In genomic region chr5:69248019-69248418, GRCh38 we compare ENCODE assay signal across 15 cellular contexts. TPM values are rescaled to one million over a fixed set of nuclear protein-coding genes. Genes with fewer than 3 reads are reported as not detected.
DNase-seq lines count a peak whose midpoint lies in the region; ATAC-seq, FAIRE-seq and TF ChIP-seq lines count a peak whose summit lies in the region.
"Had no signal": no experiment of that assay in that cellular context is flagged by ENCODE, and none has a peak within 500 bp of the region (broad histone marks: within the 10 kb centered on the region; RNA-seq: fewer than 3 reads in every experiment).

No MANE protein-coding gene starts in this region.

- TF ChIP-seq POLR2A in GM12878 (IDR thresholded peaks at IDR 0.05; ENCODE audit: low read depth, low read length): no peak

- H3K9ac ChIP-seq in H9 (ENCODE audit: extremely low read depth, insufficient read length, low read length): no peak overlapping the region
- no peak overlapping the region for H3K9ac ChIP-seq in GM12878 (ENCODE audit: control insufficient read depth, insufficient read depth, low read length)

- H3K79me2 ChIP-seq in H9 (ENCODE audit: insufficient read depth, low read length): peaks cover 17% of the 10 kb centered on the region; the same call in 1 of the 2 replicates
- peaks cover 18% of the 10 kb centered on the region for H3K79me2 ChIP-seq in GM12878 (ENCODE audit: control insufficient read depth, insufficient read depth, low read length)

- H3K4me2 ChIP-seq in H9 (ENCODE audit: insufficient read depth, insufficient read length, low read length): no peak overlapping the region
- no peak overlapping the region for H3K4me2 ChIP-seq in GM12878 (ENCODE audit: control insufficient read depth, insufficient read depth)

- no CpG with 5 or more reads among the region's 2 CpGs for WGBS in H9 (ENCODE audit: extremely low coverage, insufficient read length, low lambda C conversion rate)
- WGBS in GM12878 (ENCODE audit: insufficient coverage, insufficient replicate concordance, low lambda C conversion rate, missing lambda C conversion rate): 98% methylated on average over 2 of the region's 2 CpGs

- H3K27ac ChIP-seq in H9 (ENCODE audit: insufficient read length, low read depth, low read length) (no peak overlapping the region), GM12878 (ENCODE audit: control insufficient read depth, insufficient read depth) (no peak overlapping the region), foreskin keratinocyte (peak overlapping the region; percentile 7)
- no peak overlapping the region for H3K27ac ChIP-seq in naive thymus-derived CD4-positive, alpha-beta T cell (ENCODE audit: low read depth, low read length)

- no peak for FAIRE-seq in GM12878 (lab: Jason Lieb, UNC)
- FAIRE-seq: H1 had no signal

- BruUV-seq in GM12878 (replicated peaks; lab: Mats Ljungman, UMichigan): TSS peak; percentile 12

- H2BK12ac ChIP-seq in H9 (ENCODE audit: insufficient read length, low read depth, low read length): no peak overlapping the region

- no peak overlapping the region for H3K4me3 Mint-ChIP-seq in H9
- H3K4me3 Mint-ChIP-seq in activated naive CD4-positive, alpha-beta T cell treated with anti-CD3 and anti-CD28 coated beads, Interleukin-2, amount 10 ng/mL, durations not matched to agents 7 days and 5 days: no peak overlapping the region
- H3K4me3 Mint-ChIP-seq in naive thymus-derived CD4-positive, alpha-beta T cell: no peak overlapping the region
- H3K4me3 Mint-ChIP-seq: CD4-positive, alpha-beta memory T cell; HFFc6 had no signal

- H4K5ac ChIP-seq in H9 (ENCODE audit: insufficient read length, low read depth, low read length): no peak overlapping the region

- H3K27me3 Mint-ChIP-seq in H9 (ENCODE audit: low read depth): no peaks in the 10 kb centered on the region
- H3K27me3 Mint-ChIP-seq in activated naive CD4-positive, alpha-beta T cell treated with anti-CD3 and anti-CD28 coated beads, Interleukin-2, amount 10 ng/mL, durations not matched to agents 7 days and 5 days: no peaks in the 10 kb centered on the region
- no peaks in the 10 kb centered on the region for H3K27me3 Mint-ChIP-seq in naive thymus-derived CD4-positive, alpha-beta T cell
- H3K27me3 Mint-ChIP-seq: CD4-positive, alpha-beta memory T cell had no signal

- H2AFZ ChIP-seq in H9 (ENCODE audit: low read length) (no peak overlapping the region), GM12878 (ENCODE audit: control insufficient read depth, low read depth, low read length) (no peak overlapping the region)

- RAD21 ChIA-PET in GM12878 (lab: Charles Lee; ENCODE audit: unreplicated experiment): no interaction called here

- CTCF ChIA-PET in GM12878 (lab: Yijun Ruan, JAX): no interaction called here
- CTCF ChIA-PET in activated naive CD4-positive, alpha-beta T cell treated with anti-CD3 and anti-CD28 coated beads, Interleukin-2, amount 10 ng/mL, durations not matched to agents 7 days and 5 days (lab: Charles Lee): no interaction called here
- CTCF ChIA-PET in naive thymus-derived CD4-positive, alpha-beta T cell (lab: Charles Lee): no interaction called here

- H3K79me1 ChIP-seq in H9 (ENCODE audit: insufficient read depth, low read depth, low read length, poor library complexity, severe bottlenecking): peaks cover 11% of the 10 kb centered on the region

- in situ Hi-C loops in GM12878 (cut with MboI): no loop called here

- no peaks in the 10 kb centered on the region for H3K9me3 ChIP-seq in H9 (ENCODE audit: control insufficient read depth, low read depth, low read length)
- no peaks in the 10 kb centered on the region; the same call in 2 of the 3 replicates for H3K9me3 ChIP-seq in GM12878 (replicated peaks; ENCODE audit: control insufficient read depth, insufficient read depth, low read length)
- H3K9me3 ChIP-seq in naive thymus-derived CD4-positive, alpha-beta T cell (ENCODE audit: control insufficient read depth in 2 of 3, low read length in 3 of 3): peaks cover 0 to 4% (median 0%) of the 10 kb centered on the region in 3 experiments

- POLR2A ChIA-PET in GM12878 (lab: Charles Lee): no interaction called here
- POLR2A ChIA-PET in naive thymus-derived CD4-positive, alpha-beta T cell (lab: Charles Lee): no interaction called here

- no peak overlapping the region for H3K14ac ChIP-seq in H9 (ENCODE audit: insufficient read depth, low read length)

- H3K9me3 Mint-ChIP-seq in H9: no peaks in the 10 kb centered on the region
- peaks cover 5% of the 10 kb centered on the region for H3K9me3 Mint-ChIP-seq in activated naive CD4-positive, alpha-beta T cell treated with anti-CD3 and anti-CD28 coated beads, Interleukin-2, amount 10 ng/mL, durations not matched to agents 7 days and 5 days
- H3K9me3 Mint-ChIP-seq in naive thymus-derived CD4-positive, alpha-beta T cell: peaks cover 0 to 29% (median 6%) of the 10 kb centered on the region in 11 donors
- H3K9me3 Mint-ChIP-seq: HFFc6 had no signal

- H3K27ac Mint-ChIP-seq in H9: peak overlapping the region in 2 of 3 experiments; percentile 66 to 81; a peak in 4 of 7 replicates
- H3K27ac Mint-ChIP-seq in activated naive CD4-positive, alpha-beta T cell treated with anti-CD3 and anti-CD28 coated beads, Interleukin-2, amount 10 ng/mL, durations not matched to agents 7 days and 5 days: no peak overlapping the region
- no peak overlapping the region for H3K27ac Mint-ChIP-seq in naive thymus-derived CD4-positive, alpha-beta T cell
- H3K27ac Mint-ChIP-seq: CD4-positive, alpha-beta memory T cell; HFFc6 had no signal

- intact Hi-C loops in GM12878 (cut with micrococcal nuclease; ENCODE audit: unreplicated experiment): no loop called here
- intact Hi-C loops in naive thymus-derived CD4-positive, alpha-beta T cell (cut with micrococcal nuclease): no loop called here

- H4K8ac ChIP-seq in H9 (replicated peaks; ENCODE audit: insufficient read length, low read depth, low read length): no peak overlapping the region

- no peak overlapping the region for H3K4ac ChIP-seq in H9 (ENCODE audit: low read depth, low read length)

- H3K4me1 ChIP-seq in H9 (ENCODE audit: insufficient read depth, low read length) (no peaks in the 10 kb centered on the region), GM12878 (ENCODE audit: control insufficient read depth, insufficient read depth, low read length) (no peaks in the 10 kb centered on the region), foreskin keratinocyte (no peaks in the 10 kb centered on the region)
- peaks cover 0 to under 1% of the 10 kb centered on the region in 2 donors for H3K4me1 ChIP-seq in naive thymus-derived CD4-positive, alpha-beta T cell (ENCODE audit: control insufficient read depth in 2 of 2, insufficient read depth in 2 of 2, low read length in 2 of 2)

- no peak overlapping the region for H3K4me3 ChIP-seq in GM12878
- H3K4me3 ChIP-seq in naive thymus-derived CD4-positive, alpha-beta T cell (ENCODE audit: low read length): no peak overlapping the region

- H3K18ac ChIP-seq in H9 (ENCODE audit: insufficient read length, low read depth, low read length): no peak overlapping the region

- no peak overlapping the region for H2BK20ac ChIP-seq in H9 (ENCODE audit: low read depth, low read length, poor library complexity, severe bottlenecking)

- SMC1A ChIA-PET in GM12878 (lab: Charles Lee; ENCODE audit: uncharacterized antibody, unreplicated experiment): no interaction called here

- peaks cover 0 to 3% of the 10 kb centered on the region in 2 experiments; a peak in 1 of 4 replicates for H3K36me3 ChIP-seq in GM12878 (ENCODE audit: control insufficient read depth in 2 of 2, insufficient read depth in 2 of 2, low read length in 1 of 2)
- H3K36me3 ChIP-seq in naive thymus-derived CD4-positive, alpha-beta T cell (ENCODE audit: control insufficient read depth in 2 of 3, insufficient read depth in 3 of 3, low read length in 3 of 3): peaks cover 0 to 10% (median 0%) of the 10 kb centered on the region in 3 experiments

- peaks cover 4 to 10% (median 6%) of the 10 kb centered on the region in 3 experiments; a peak in 5 of 7 replicates for H3K36me3 Mint-ChIP-seq in H9 (ENCODE audit: insufficient read depth in 1 of 3, low read depth in 3 of 3)
- peaks cover 31% of the 10 kb centered on the region for H3K36me3 Mint-ChIP-seq in activated naive CD4-positive, alpha-beta T cell treated with anti-CD3 and anti-CD28 coated beads, Interleukin-2, amount 10 ng/mL, durations not matched to agents 7 days and 5 days
- H3K36me3 Mint-ChIP-seq in naive thymus-derived CD4-positive, alpha-beta T cell: peaks cover 4 to 54% (median 43%) of the 10 kb centered on the region in 5 donors

- H2BK15ac ChIP-seq in H9 (ENCODE audit: low read depth, low read length): no peak overlapping the region

- peaks cover 0 to 4% of the 10 kb centered on the region in 2 experiments; a peak in 2 of 4 replicates for H3K4me1 Mint-ChIP-seq in H9
- H3K4me1 Mint-ChIP-seq in activated naive CD4-positive, alpha-beta T cell treated with anti-CD3 and anti-CD28 coated beads, Interleukin-2, amount 10 ng/mL, durations not matched to agents 7 days and 5 days: peaks cover 7% of the 10 kb centered on the region
- peaks cover 14 to 56% (median 40%) of the 10 kb centered on the region in 7 donors for H3K4me1 Mint-ChIP-seq in naive thymus-derived CD4-positive, alpha-beta T cell

- H2AK5ac ChIP-seq in H9 (ENCODE audit: insufficient read length, low read length): no peak overlapping the region

- no peaks in the 10 kb centered on the region for H3K27me3 ChIP-seq in H9 (ENCODE audit: insufficient read depth, low read length)
- no peaks in the 10 kb centered on the region for H3K27me3 ChIP-seq in GM12878 (replicated peaks in 1 of 2; ENCODE audit: control insufficient read depth in 2 of 2, insufficient read depth in 2 of 2, low read length in 1 of 2)
- no peaks in the 10 kb centered on the region for H3K27me3 ChIP-seq in foreskin keratinocyte
- H3K27me3 ChIP-seq in naive thymus-derived CD4-positive, alpha-beta T cell (ENCODE audit: control insufficient read depth in 2 of 2, insufficient read depth in 2 of 2, low read length in 2 of 2): no peaks in the 10 kb centered on the region

- no peak overlapping the region for H2BK120ac ChIP-seq in H9 (ENCODE audit: low read depth, low read length, poor library complexity, severe bottlenecking)

- no peak for TF ChIP-seq EP300 in GM12878 (IDR thresholded peaks at IDR 0.05; ENCODE audit: borderline replicate concordance in 1 of 2, control insufficient read depth in 1 of 2, low read depth in 2 of 2, low read length in 2 of 2)

- no peak for TF ChIP-seq CTCF in H9 (conservative IDR thresholded peaks at IDR 0.05)
- TF ChIP-seq CTCF in GM12878 (IDR thresholded peaks at IDR 0.05 in 2 of 3, conservative IDR thresholded peaks at IDR 0.05 in 1 of 3; ENCODE audit: control insufficient read depth in 2 of 3, extremely low read depth in 1 of 3, insufficient read depth in 1 of 3, low read depth in 3 of 3, low read length in 3 of 3): no peak
- TF ChIP-seq CTCF in foreskin keratinocyte (conservative IDR thresholded peaks at IDR 0.05): no peak

- H3K23me2 ChIP-seq in H9 (ENCODE audit: insufficient read length, low read depth, low read length, poor library complexity, severe bottlenecking): no peaks in the 10 kb centered on the region

- H3K23ac ChIP-seq in H9 (ENCODE audit: insufficient read length, low read depth, low read length): no peak overlapping the region

- H3T11ph ChIP-seq in H9 (ENCODE audit: low read length): no peak overlapping the region

- TF ChIP-seq RAD21 in GM12878 (IDR thresholded peaks at IDR 0.05; ENCODE audit: insufficient read depth, low read depth, low read length): no peak

- H4K20me1 ChIP-seq in H9 (ENCODE audit: control insufficient read depth, insufficient read depth, insufficient read length): no peaks in the 10 kb centered on the region
- no peaks in the 10 kb centered on the region for H4K20me1 ChIP-seq in GM12878 (ENCODE audit: control insufficient read depth, insufficient read depth)

- no peak for DNase-seq in H9
- DNase-seq in GM12878 (ENCODE audit: low read depth, low spot score): no peak
- no peak for DNase-seq in foreskin keratinocyte
- no peak for DNase-seq in activated naive CD4-positive, alpha-beta T cell treated with anti-CD3 and anti-CD28 coated beads, Interleukin-2, amount 10 ng/mL, durations not matched to agents 7 days and 5 days
- no peak for DNase-seq in naive thymus-derived CD4-positive, alpha-beta T cell
- DNase-seq: C1 segment of cervical spinal cord; CD4-positive, alpha-beta memory T cell; COR-L47; DMS153; DND-41; H7; HFFc6 had no signal

- H4K91ac ChIP-seq in H9 (ENCODE audit: insufficient read length, low read depth, low read length): no peak overlapping the region

- no peak overlapping the region for H3K56ac ChIP-seq in H9 (ENCODE audit: insufficient read length, low read depth, low read length)

- no peak overlapping the region for H2BK5ac ChIP-seq in H9 (ENCODE audit: insufficient read length, low read length)

- ATAC-seq in GM12878 (no peak), foreskin keratinocyte (no peak), GM21528 (IDR thresholded peaks at IDR 0.05; ENCODE audit: low FRiP score, unreplicated experiment) (no peak)
- no peak for ATAC-seq in naive thymus-derived CD4-positive, alpha-beta T cell
- ATAC-seq: HCT116 had no signal

RNA-seq across cellular contexts. Expression of gene CDK7, which starts 13.3 kb away (rescaled TPM):
- total RNA-seq in H9 (2021) (45.9 and 53.4 TPM in 2 replicates), GM12878 (2014; rRNA removed) (39.6 and 51.0 TPM in 2 replicates), GM12878 (2014; rRNA removed; fragmentation: Illumina TruSeq; extraction: Trizol) (44.5 and 46.8 TPM in 2 replicates), GM12878 (2021) (26.0 and 27.0 TPM in 2 replicates), foreskin keratinocyte (46.7 and 49.4 TPM in 2 replicates)
- total RNA-seq in GM12878 (2013; cell fraction: nucleolus; rRNA removed): 82.8 and 197 TPM in 2 replicates
- polyA plus RNA-seq in GM12878 (2011; ENCODE audit: low read depth): 19.6 TPM
- polyA plus RNA-seq in GM12878 (2011; rRNA removed) (59.6 and 76.7 TPM in 2 replicates), GM12878 (2014; fragmentation: Illumina TruSeq; extraction: Trizol) (40.8 and 46.7 TPM in 2 replicates), GM12878 (2014; fragmentation: Nextera tagmentation; extraction: Ambion mirVana) (10 to 100 TPM; 80.3 to 93.9 TPM), GM12878 (2014; rRNA removed) (41.4 and 44.8 TPM in 2 replicates), GM12878 (2016; fragmentation: Nextera tagmentation; extraction: Ambion mirVana) (10 to 100 TPM; 41.5 to 44.5 TPM), foreskin keratinocyte (46.1 and 50.4 TPM in 2 replicates)
- polyA plus RNA-seq in GM12878 (2011; cell fraction: cytosol; rRNA removed): 20.4 and 21.6 TPM in 2 replicates
- polyA plus RNA-seq in GM12878 (2011; cell fraction: nucleus; rRNA removed): 28.0 and 41.1 TPM in 2 replicates
- 30.9 and 40.1 TPM in 2 replicates for polyA plus RNA-seq in GM12878 (2012)
- 35.7 and 47.3 TPM in 2 replicates for polyA minus RNA-seq in GM12878 (2011; rRNA and poly(A)+ RNA removed)
- polyA minus RNA-seq in GM12878 (2011; cell fraction: cytosol; rRNA and poly(A)+ RNA removed): 25.6 and 27.0 TPM in 2 replicates
- 129 and 138 TPM in 2 replicates for polyA minus RNA-seq in GM12878 (2011; cell fraction: nucleus; rRNA and poly(A)+ RNA removed)
- 10 to 100 TPM; 18.2 to 28.9 (median 21.8) TPM for total RNA-seq in naive thymus-derived CD4-positive, alpha-beta T cell
- 10 to 100 TPM; 19.7 to 24.7 TPM for polyA plus RNA-seq in naive thymus-derived CD4-positive, alpha-beta T cell

RNA-seq across cellular contexts. Expression of gene CENPH, which starts 58.6 kb away (rescaled TPM):
- total RNA-seq in H9 (2021) (79.4 and 82.8 TPM in 2 replicates), GM12878 (2014; rRNA removed) (46.4 and 59.8 TPM in 2 replicates), GM12878 (2014; rRNA removed; fragmentation: Illumina TruSeq; extraction: Trizol) (45.4 and 48.8 TPM in 2 replicates), GM12878 (2021) (38.1 and 41.5 TPM in 2 replicates), foreskin keratinocyte (33.6 and 37.9 TPM in 2 replicates)
- total RNA-seq in GM12878 (2013; cell fraction: nucleolus; rRNA removed): 14.7 and 20.2 TPM in 2 replicates
- 14.0 TPM for polyA plus RNA-seq in GM12878 (2011; ENCODE audit: low read depth)
- polyA plus RNA-seq in GM12878 (2011; rRNA removed) (51.0 and 93.5 TPM in 2 replicates), GM12878 (2014; fragmentation: Illumina TruSeq; extraction: Trizol) (43.2 and 56.0 TPM in 2 replicates), GM12878 (2014; fragmentation: Nextera tagmentation; extraction: Ambion mirVana) (10 to 100 TPM in 1 of 2 experiments, 1 to 10 TPM in 1; 7.3 to 18.0 TPM), GM12878 (2014; rRNA removed) (44.2 and 57.6 TPM in 2 replicates), GM12878 (2016; fragmentation: Nextera tagmentation; extraction: Ambion mirVana) (10 to 100 TPM; 64.6 to 65.6 TPM), foreskin keratinocyte (32.7 and 45.1 TPM in 2 replicates)
- 21.3 and 25.5 TPM in 2 replicates for polyA plus RNA-seq in GM12878 (2011; cell fraction: cytosol; rRNA removed)
- polyA plus RNA-seq in GM12878 (2011; cell fraction: nucleus; rRNA removed): 7.5 and 10.7 TPM in 2 replicates
- 22.1 and 36.2 TPM in 2 replicates for polyA plus RNA-seq in GM12878 (2012)
- 4.3 and 5.9 TPM in 2 replicates for polyA minus RNA-seq in GM12878 (2011; rRNA and poly(A)+ RNA removed)
- 9.0 and 10.8 TPM in 2 replicates for polyA minus RNA-seq in GM12878 (2011; cell fraction: cytosol; rRNA and poly(A)+ RNA removed)
- 4.2 and 8.9 TPM in 2 replicates for polyA minus RNA-seq in GM12878 (2011; cell fraction: nucleus; rRNA and poly(A)+ RNA removed)
- 10 to 100 TPM in 1 of 5 experiments, 1 to 10 TPM in 4; 3.4 to 25.3 (median 8.2) TPM for total RNA-seq in naive thymus-derived CD4-positive, alpha-beta T cell
- 10 to 100 TPM in 1 of 2 donors, 1 to 10 TPM in 1; 7.4 to 10.5 TPM for polyA plus RNA-seq in naive thymus-derived CD4-positive, alpha-beta T cell

Comparison
In these comparisons a context has a peak if more than half of its experiments do, and no peak if none do; other contexts are left out.
1. H3K27ac Mint-ChIP-seq: peak in H9 (2 of 3); none in activated naive CD4-positive, alpha-beta T cell treated with anti-CD3 and anti-CD28 coated beads, Interleukin-2, amount 10 ng/mL, durations not matched to agents 7 days and 5 days (single experiment) and naive thymus-derived CD4-positive, alpha-beta T cell (0 of 9).